In the genomic region with DNA sequence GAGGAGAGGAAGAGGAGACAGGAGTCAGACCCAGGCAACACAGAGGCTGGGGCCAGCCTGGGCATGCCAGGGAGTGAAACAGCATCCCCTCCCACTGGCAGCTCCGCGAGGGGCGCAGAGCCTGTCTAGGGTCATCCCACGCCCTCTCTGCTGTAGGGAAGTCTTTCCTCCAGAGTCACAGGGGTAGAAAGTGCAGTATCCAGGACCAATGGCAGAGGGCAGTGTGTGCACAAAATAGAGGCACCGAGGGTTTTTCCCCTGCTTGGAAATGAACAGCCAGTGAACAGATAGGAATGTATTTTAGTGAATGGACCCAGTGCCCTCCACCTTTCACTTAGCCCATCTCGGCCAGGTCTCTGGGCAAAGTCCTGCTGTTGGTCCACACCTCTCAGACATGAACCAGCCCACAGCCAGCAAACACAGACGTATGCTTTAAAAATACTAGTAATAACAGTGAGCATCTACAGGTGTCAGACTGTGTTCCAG, we compare ENCODE assay signal across 9 cellular contexts. TPM values are rescaled to one million over a fixed set of nuclear protein-coding genes. Genes with fewer than 3 reads are reported as not detected.
DNase-seq lines count a peak whose midpoint lies in the region; ATAC-seq and TF ChIP-seq lines count a peak whose summit lies in the region.
"Had no signal": no experiment of that assay in that cellular context is flagged by ENCODE, and none has a peak within 500 bp of the region (broad histone marks: within the 10 kb centered on the region; RNA-seq: fewer than 3 reads in every experiment).

No MANE protein-coding gene starts in this region.

- H3K4me3 ChIP-seq in MG63 (no peak overlapping the region), uterus (no peak overlapping the region)

- no peak for TF ChIP-seq POLR2A in uterus (IDR thresholded peaks at IDR 0.05)

- H3K36me3 ChIP-seq in MG63: no peaks in the 10 kb centered on the region
- no peaks in the 10 kb centered on the region for H3K36me3 ChIP-seq in uterus

- H3K9me3 ChIP-seq in MG63: no peaks in the 10 kb centered on the region
- H3K9me3 ChIP-seq in uterus: no peaks in the 10 kb centered on the region

- H3K27ac Mint-ChIP-seq in activated naive CD8-positive, alpha-beta T cell treated with anti-CD3 and anti-CD28 coated beads for 36 hours: no peak overlapping the region
- no peak overlapping the region for H3K27ac Mint-ChIP-seq in progenitor cell of endocrine pancreas
- H3K27ac Mint-ChIP-seq: activated naive CD8-positive, alpha-beta T cell had no signal

- H3K27me3 ChIP-seq in MG63 (no peaks in the 10 kb centered on the region), uterus (no peaks in the 10 kb centered on the region)

- ATAC-seq in Right ventricle myocardium inferior: peak; percentile 77

- DNase-seq in EH (ENCODE audit: low read depth) (peak; percentile 68), MG63 (peak; percentile 66), SK-N-DZ (ENCODE audit: low spot score) (peak; percentile 8), Right ventricle myocardium inferior (ENCODE audit: missing footprints) (no peak), progenitor cell of endocrine pancreas (ENCODE audit: low spot score, unreplicated experiment) (peak; percentile 49), uterus (peak; percentile 29 to 37), NCI-H446 treated with DMSO at 0.1 percent for 48 hours (lab: John Stamatoyannopoulos, UW) (no peak)
- peak; percentile 50 for DNase-seq in activated naive CD8-positive, alpha-beta T cell treated with anti-CD3 and anti-CD28 coated beads for 36 hours

- no peaks in the 10 kb centered on the region for H3K4me1 ChIP-seq in uterus

- TF ChIP-seq CTCF in progenitor cell of endocrine pancreas (IDR thresholded peaks at IDR 0.05; ENCODE audit: unreplicated experiment) (peak; percentile 77), uterus (IDR thresholded peaks at IDR 0.05) (peak; percentile 35 to 80 (median 54))

- H3K36me3 Mint-ChIP-seq in activated naive CD8-positive, alpha-beta T cell treated with anti-CD3 and anti-CD28 coated beads for 36 hours: no peaks in the 10 kb centered on the region
- no peaks in the 10 kb centered on the region for H3K36me3 Mint-ChIP-seq in progenitor cell of endocrine pancreas (ENCODE audit: insufficient read depth)
- H3K36me3 Mint-ChIP-seq: activated naive CD8-positive, alpha-beta T cell had no signal

- no peaks in the 10 kb centered on the region for H3K27me3 Mint-ChIP-seq in activated naive CD8-positive, alpha-beta T cell treated with anti-CD3 and anti-CD28 coated beads for 36 hours
- peaks cover 56% of the 10 kb centered on the region for H3K27me3 Mint-ChIP-seq in progenitor cell of endocrine pancreas
- H3K27me3 Mint-ChIP-seq: activated naive CD8-positive, alpha-beta T cell had no signal

- H3K27ac ChIP-seq in uterus: no peak overlapping the region

- intact Hi-C loops in Right ventricle myocardium inferior (cut with DNase I): loop anchor here (1.0 to 10.0 kb wide), 5 partner anchors 84 to 392 kb away; no protein-coding TSS in a partner anchor
- intact Hi-C loops in uterus (cut with DNase I; ENCODE audit: low total_unique reads): no loop called here

- H3K4me1 Mint-ChIP-seq in activated naive CD8-positive, alpha-beta T cell treated with anti-CD3 and anti-CD28 coated beads for 36 hours: peaks cover 26% of the 10 kb centered on the region
- H3K4me1 Mint-ChIP-seq in progenitor cell of endocrine pancreas (ENCODE audit: low read depth): no peaks in the 10 kb centered on the region

- no peak overlapping the region for H3K4me3 Mint-ChIP-seq in activated naive CD8-positive, alpha-beta T cell treated with anti-CD3 and anti-CD28 coated beads for 36 hours
- no peak overlapping the region for H3K4me3 Mint-ChIP-seq in progenitor cell of endocrine pancreas (ENCODE audit: low read depth)
- H3K4me3 Mint-ChIP-seq: activated naive CD8-positive, alpha-beta T cell had no signal

- H3K9me3 Mint-ChIP-seq in activated naive CD8-positive, alpha-beta T cell treated with anti-CD3 and anti-CD28 coated beads for 36 hours: no peaks in the 10 kb centered on the region
- H3K9me3 Mint-ChIP-seq in progenitor cell of endocrine pancreas (ENCODE audit: low read depth): no peaks in the 10 kb centered on the region

RNA-seq across cellular contexts. Expression of a gene that starts 9.4 kb away (rescaled TPM):
- not detected in 2 replicates for total RNA-seq in MG63 (2014; rRNA removed; shearing (Covaris generic); ENCODE audit: low replicate concordance)
- not detected in 2 replicates for polyA plus RNA-seq in SK-N-DZ (2014; cell fraction: cytosol; rRNA removed)
- polyA plus RNA-seq in SK-N-DZ (2014; cell fraction: nucleus; rRNA removed): not detected in 2 replicates
- not detected for total RNA-seq in activated naive CD8-positive, alpha-beta T cell treated with anti-CD3 and anti-CD28 coated beads for 36 hours
- total RNA-seq in Right ventricle myocardium inferior (not detected), progenitor cell of endocrine pancreas (not detected in 2 replicates), uterus (not detected)

RNA-seq across cellular contexts. Expression of a gene that starts 18.2 kb away (rescaled TPM):
- total RNA-seq in MG63 (2014; rRNA removed; shearing (Covaris generic); ENCODE audit: low replicate concordance): not detected in 2 replicates
- polyA plus RNA-seq in SK-N-DZ (2014; cell fraction: cytosol; rRNA removed): not detected in 2 replicates
- not detected in 2 replicates for polyA plus RNA-seq in SK-N-DZ (2014; cell fraction: nucleus; rRNA removed)
- under 1 TPM in 1 of 2 experiments, not detected in 1; 0.12 TPM for total RNA-seq in activated naive CD8-positive, alpha-beta T cell treated with anti-CD3 and anti-CD28 coated beads for 36 hours
- total RNA-seq in Right ventricle myocardium inferior (not detected), progenitor cell of endocrine pancreas (not detected in 2 replicates), uterus (under 1 TPM in 1 of 4 donors, not detected in 3; 0.51 TPM)

RNA-seq across cellular contexts. Expression of a gene that starts 30.1 kb away (rescaled TPM):
- total RNA-seq in MG63 (2014; rRNA removed; shearing (Covaris generic); ENCODE audit: low replicate concordance): not detected in 2 replicates
- polyA plus RNA-seq in SK-N-DZ (2014; cell fraction: cytosol; rRNA removed): not detected in 2 replicates
- polyA plus RNA-seq in SK-N-DZ (2014; cell fraction: nucleus; rRNA removed): not detected in 2 replicates
- total RNA-seq in activated naive CD8-positive, alpha-beta T cell treated with anti-CD3 and anti-CD28 coated beads for 36 hours: not detected
- not detected for total RNA-seq in Right ventricle myocardium inferior
- total RNA-seq in progenitor cell of endocrine pancreas: not detected in 2 replicates
- not detected for total RNA-seq in uterus

RNA-seq across cellular contexts. Expression of a gene that starts 35.3 kb away (rescaled TPM):
- total RNA-seq in MG63 (2014; rRNA removed; shearing (Covaris generic); ENCODE audit: low replicate concordance): not detected in 2 replicates
- not detected in 2 replicates for polyA plus RNA-seq in SK-N-DZ (2014; cell fraction: cytosol; rRNA removed)
- not detected in 2 replicates for polyA plus RNA-seq in SK-N-DZ (2014; cell fraction: nucleus; rRNA removed)
- under 1 TPM; 0.14 to 0.29 TPM for total RNA-seq in activated naive CD8-positive, alpha-beta T cell treated with anti-CD3 and anti-CD28 coated beads for 36 hours
- total RNA-seq in Right ventricle myocardium inferior: not detected
- not detected in 2 replicates for total RNA-seq in progenitor cell of endocrine pancreas
- not detected for total RNA-seq in uterus

Comparison
In these comparisons a context has a peak if more than half of its experiments do, and no peak if none do; other contexts are left out.
1. DNase-seq: peak in EH (single experiment), MG63 (single experiment), SK-N-DZ (single experiment), activated naive CD8-positive, alpha-beta T cell treated with anti-CD3 and anti-CD28 coated beads for 36 hours (single experiment), progenitor cell of endocrine pancreas (single experiment) and uterus (2 of 2); none in Right ventricle myocardium inferior (single experiment) and NCI-H446 treated with DMSO at 0.1 percent for 48 hours (single experiment).